ENCODE assay signal across 20 cellular contexts in genomic region chr12:65958456-65958855, GRCh38.
DNase-seq lines count a peak whose midpoint lies in the region; FAIRE-seq and TF ChIP-seq lines count a peak whose summit lies in the region.
"Had no signal": no experiment of that assay in that cellular context is flagged by ENCODE, and none has a peak within 500 bp of the region (broad histone marks: within the 10 kb centered on the region; RNA-seq: fewer than 3 reads in every experiment).

No MANE protein-coding gene starts in this region.

- no peak overlapping the region for H3K4ac ChIP-seq in mesenchymal stem cell (ENCODE audit: low read depth in 1 of 2, low read length in 2 of 2)

- CTCF ChIA-PET in A673 (lab: Charles Lee): interaction anchor here (0.6 kb wide), 1 partner anchor 15 kb away, joined by 3 read pairs; no protein-coding TSS in a partner anchor

- H3K4me1 Mint-ChIP-seq in endodermal cell: peaks cover 14% of the 10 kb centered on the region
- H3K4me1 Mint-ChIP-seq: activated naive CD8-positive, alpha-beta T cell treated with anti-CD3 and anti-CD28 coated beads, Interleukin-2, amount 50 U/mL, for 24 hours had no signal

- no peaks in the 10 kb centered on the region for H3K27me3 Mint-ChIP-seq in endodermal cell (ENCODE audit: insufficient read depth)

- H2AFZ ChIP-seq in mesenchymal stem cell (ENCODE audit: low read depth, low read length): no peak overlapping the region

- H2AK5ac ChIP-seq in mesenchymal stem cell (ENCODE audit: low read length, severe bottlenecking): no peak overlapping the region

- H3K36me3 ChIP-seq in A673 (ENCODE audit: insufficient read depth, low read length, poor library complexity, severe bottlenecking) (peaks cover under 1% of the 10 kb centered on the region), mesenchymal stem cell (ENCODE audit: control insufficient read depth in 1 of 2, insufficient read depth in 2 of 2, low read depth in 1 of 2, low read length in 2 of 2) (peaks cover 16 to 73% of the 10 kb centered on the region in 2 experiments), endodermal cell (ENCODE audit: control insufficient read depth, insufficient read depth, low read length) (peaks cover 89% of the 10 kb centered on the region)
- H3K36me3 ChIP-seq: cardiac muscle cell, tibial nerve had no signal

- H3K4me2 ChIP-seq in mesenchymal stem cell (ENCODE audit: low read length, poor library complexity, severe bottlenecking): no peak overlapping the region

- no peak for TF ChIP-seq POLR2A in GM12892 (IDR thresholded peaks at IDR 0.05; ENCODE audit: low read depth, low read length)

- FAIRE-seq in GM12892 (lab: Jason Lieb, UNC): no peak

- TF ChIP-seq CTCF in A673 (conservative IDR thresholded peaks at IDR 0.05; ENCODE audit: low read depth, low read length): no peak
- no peak for TF ChIP-seq CTCF in endodermal cell (conservative IDR thresholded peaks at IDR 0.05)

- H3K9me3 ChIP-seq in A673 (ENCODE audit: low read depth, low read length, poor library complexity, severe bottlenecking) (no peaks in the 10 kb centered on the region), mesenchymal stem cell (ENCODE audit: control insufficient read depth, low read length) (no peaks in the 10 kb centered on the region), endodermal cell (ENCODE audit: control insufficient read depth, low read length) (no peaks in the 10 kb centered on the region)
- H3K9me3 ChIP-seq: tibial nerve had no signal

- H3K27me3 ChIP-seq in A673 (replicated peaks; ENCODE audit: insufficient read depth, low read depth, low read length, poor library complexity): no peaks in the 10 kb centered on the region
- H3K27me3 ChIP-seq in mesenchymal stem cell (ENCODE audit: control insufficient read depth in 1 of 2, insufficient read depth in 1 of 2, low read length in 2 of 2): no peaks in the 10 kb centered on the region
- H3K27me3 ChIP-seq in endodermal cell (ENCODE audit: control insufficient read depth, insufficient read depth, low read length, poor library complexity, severe bottlenecking): no peaks in the 10 kb centered on the region
- H3K27me3 ChIP-seq: cardiac muscle cell had no signal

- no peak overlapping the region for H2BK12ac ChIP-seq in mesenchymal stem cell (ENCODE audit: low read length in 2 of 2)

- H3K14ac ChIP-seq in mesenchymal stem cell (ENCODE audit: low read length in 2 of 2): no peak overlapping the region

- H3K27ac ChIP-seq in A673 (ENCODE audit: low read depth, low read length, poor library complexity, severe bottlenecking) (peak overlapping the region; percentile 73), mesenchymal stem cell (ENCODE audit: low read length, poor library complexity, severe bottlenecking) (peak overlapping the region; percentile 25), endodermal cell (ENCODE audit: low read depth, low read length) (no peak overlapping the region)
- H3K27ac ChIP-seq: cardiac muscle cell, tibial nerve had no signal

- H3K4me3 ChIP-seq in A673 (ENCODE audit: low read depth, low read length, poor library complexity, severe bottlenecking): no peak overlapping the region
- H3K4me3 ChIP-seq in mesenchymal stem cell (ENCODE audit: insufficient read depth in 1 of 2, low read depth in 1 of 2, low read length in 2 of 2): no peak overlapping the region
- H3K4me3 ChIP-seq in endodermal cell (ENCODE audit: low read length): no peak overlapping the region
- H3K4me3 ChIP-seq: cardiac muscle cell, tibial nerve had no signal

- BruUV-seq in A673 (replicated peaks; lab: Mats Ljungman, UMichigan): no TSS peak

- intact Hi-C loops in A673 (cut with micrococcal nuclease; ENCODE audit: unreplicated experiment): no loop called here

- POLR2A ChIA-PET in A673 (lab: Charles Lee; ENCODE audit: low non-redundant PET): no interaction called here

- in situ Hi-C loops in T47D (cut with HindIII; ENCODE audit: low pct_unique_long_range_greater_than_20kb, low sequenced_read_pairs): no loop called here

- H3K9ac ChIP-seq in mesenchymal stem cell (ENCODE audit: low read length) (no peak overlapping the region), endodermal cell (ENCODE audit: extremely low read depth, low read length, poor library complexity, severe bottlenecking) (no peak overlapping the region)

- no peak overlapping the region for H2BK15ac ChIP-seq in mesenchymal stem cell (ENCODE audit: low read depth, poor library complexity, severe bottlenecking)

- no peak overlapping the region for H2BK120ac ChIP-seq in mesenchymal stem cell (ENCODE audit: low read depth, low read length)

- 84% methylated on average over 3 of the region's 4 CpGs for WGBS in mesenchymal stem cell
- WGBS in endodermal cell (ENCODE audit: insufficient coverage in 1 of 2, insufficient read length in 1 of 2), 2 experiments: 88 to 96% methylated on average over 1 to 4 of the region's 4 CpGs

- DNase-seq in A673 (ENCODE audit: low spot score): no peak
- DNase-seq in HPDE6-E6E7 (ENCODE audit: extremely low spot score): peak; percentile 50
- DNase-seq in T47D (ENCODE audit: low read depth in 1 of 2, low spot score in 1 of 2): peak; percentile 27 to 71
- DNase-seq in mesenchymal stem cell: no peak
- no peak for DNase-seq in NCI-H2081 (lab: John Stamatoyannopoulos, UW)
- no peak for DNase-seq in GM12892 (ENCODE audit: insufficient read length)
- no peak for DNase-seq in endodermal cell
- DNase-seq in NCI-H524 (lab: John Stamatoyannopoulos, UW): no peak
- DNase-seq: activated CD4-positive, alpha-beta memory T cell treated with anti-CD3 and anti-CD28 coated beads for 36 hours; activated naive CD8-positive, alpha-beta T cell treated with anti-CD3 and anti-CD28 coated beads, Interleukin-2, amount 50 U/mL, for 24 hours; CD4-positive, alpha-beta T cell; effector memory CD8-positive, alpha-beta T cell; EL; left ventricle myocardium superior; naive thymus-derived CD4-positive, alpha-beta T cell; NCI-H1694 treated with DMSO at 0.1 percent for 48 hours; NCI-H524 treated with DMSO at 0.1 percent for 48 hours; posterior cingulate gyrus had no signal

- H2BK5ac ChIP-seq in mesenchymal stem cell (ENCODE audit: low read depth, low read length, poor library complexity, severe bottlenecking): no peak overlapping the region

- H3K36me3 Mint-ChIP-seq in endodermal cell (ENCODE audit: low read depth): peaks cover 32% of the 10 kb centered on the region
- H3K36me3 Mint-ChIP-seq: activated CD4-positive, alpha-beta memory T cell treated with anti-CD3 and anti-CD28 coated beads for 36 hours; naive thymus-derived CD4-positive, alpha-beta T cell had no signal

- H4K91ac ChIP-seq in mesenchymal stem cell (ENCODE audit: low read length): no peak overlapping the region

- H3K27ac Mint-ChIP-seq in endodermal cell: no peak overlapping the region
- H3K27ac Mint-ChIP-seq: activated CD4-positive, alpha-beta memory T cell treated with anti-CD3 and anti-CD28 coated beads for 36 hours; activated naive CD8-positive, alpha-beta T cell treated with anti-CD3 and anti-CD28 coated beads, Interleukin-2, amount 50 U/mL, for 24 hours; CD4-positive, alpha-beta T cell; effector memory CD8-positive, alpha-beta T cell; naive thymus-derived CD4-positive, alpha-beta T cell had no signal

- no peak overlapping the region for H3K23ac ChIP-seq in mesenchymal stem cell (ENCODE audit: low read length in 2 of 2)

- H3K9me3 Mint-ChIP-seq in endodermal cell: peaks cover 5% of the 10 kb centered on the region
- H3K9me3 Mint-ChIP-seq: activated CD4-positive, alpha-beta memory T cell treated with anti-CD3 and anti-CD28 coated beads for 36 hours; activated naive CD8-positive, alpha-beta T cell treated with anti-CD3 and anti-CD28 coated beads, Interleukin-2, amount 50 U/mL, for 24 hours; CD4-positive, alpha-beta T cell; effector memory CD8-positive, alpha-beta T cell; naive thymus-derived CD4-positive, alpha-beta T cell had no signal

- no peak overlapping the region for H4K8ac ChIP-seq in mesenchymal stem cell (ENCODE audit: low read length)

- H3K4me3 Mint-ChIP-seq in endodermal cell: no peak overlapping the region
- H3K4me3 Mint-ChIP-seq: activated CD4-positive, alpha-beta memory T cell treated with anti-CD3 and anti-CD28 coated beads for 36 hours; activated naive CD8-positive, alpha-beta T cell treated with anti-CD3 and anti-CD28 coated beads, Interleukin-2, amount 50 U/mL, for 24 hours; CD4-positive, alpha-beta T cell; effector memory CD8-positive, alpha-beta T cell; naive thymus-derived CD4-positive, alpha-beta T cell had no signal

- H3K18ac ChIP-seq in mesenchymal stem cell (ENCODE audit: low read depth in 1 of 2, low read length in 2 of 2): no peak overlapping the region

- peaks cover 2% of the 10 kb centered on the region for H3K79me1 ChIP-seq in mesenchymal stem cell (replicated peaks; ENCODE audit: low read length, poor library complexity, severe bottlenecking)

- peaks cover 95% of the 10 kb centered on the region for H3K4me1 ChIP-seq in A673 (ENCODE audit: insufficient read depth, low read length, poor library complexity, severe bottlenecking)
- H3K4me1 ChIP-seq in mesenchymal stem cell (ENCODE audit: control insufficient read depth, insufficient read depth, low read depth, low read length): peaks cover 7% of the 10 kb centered on the region
- H3K4me1 ChIP-seq in endodermal cell (ENCODE audit: control insufficient read depth, insufficient read depth, low read length): peaks cover 3% of the 10 kb centered on the region

Comparison
In these comparisons a context has a peak if more than half of its experiments do, and no peak if none do; other contexts are left out.
1. DNase-seq: peak in HPDE6-E6E7 (single experiment) and T47D (2 of 2); none in A673 (single experiment), mesenchymal stem cell (single experiment), NCI-H2081 (0 of 2), GM12892 (single experiment), endodermal cell (single experiment) and NCI-H524 (0 of 2).